Comparison of ENCODE assay signal across 9 cellular contexts in genomic region chr11:62879150-62879549, GRCh38. TPM values are rescaled to one million over a fixed set of nuclear protein-coding genes. Genes with fewer than 3 reads are reported as not detected.
DNase-seq lines count a peak whose midpoint lies in the region; ATAC-seq and TF ChIP-seq lines count a peak whose summit lies in the region.
"Had no signal": no experiment of that assay in that cellular context is flagged by ENCODE, and none has a peak within 500 bp of the region (broad histone marks: within the 10 kb centered on the region; RNA-seq: fewer than 3 reads in every experiment).

No MANE protein-coding gene starts in this region.

- no peak overlapping the region for H2AFZ ChIP-seq in mammary epithelial cell (ENCODE audit: low read depth, low read length)
- H2AFZ ChIP-seq in neural cell (ENCODE audit: low read depth, low read length), result no peak overlapping the region

- H3K79me2 ChIP-seq in mammary epithelial cell (ENCODE audit: insufficient read depth, low read length), result peaks cover 41% of the 10 kb centered on the region
- peaks cover 41% of the 10 kb centered on the region for H3K79me2 ChIP-seq in neural cell (replicated peaks; ENCODE audit: insufficient read depth, low read length)

- H3K9me3 ChIP-seq in mammary epithelial cell (replicated peaks; ENCODE audit: insufficient read depth, low read length) (no peaks in the 10 kb centered on the region), neural cell (ENCODE audit: low read length) (no peaks in the 10 kb centered on the region)

- H3K4me2 ChIP-seq in mammary epithelial cell (ENCODE audit: insufficient read depth, low read depth, low read length), result peak overlapping the region; percentile 85
- no peak overlapping the region for H3K4me2 ChIP-seq in neural cell (ENCODE audit: low read length)

- H3K9ac ChIP-seq in mammary epithelial cell (ENCODE audit: insufficient read depth, low read length), result peak overlapping the region; percentile 25
- no peak overlapping the region for H3K9ac ChIP-seq in neural cell (ENCODE audit: low read length)

- in situ Hi-C loops in mammary epithelial cell (cut with MboI; ENCODE audit: low sequenced_read_pairs in 2 of 2), result no loop called here

- H3K36me3 ChIP-seq in mammary epithelial cell (ENCODE audit: insufficient read depth, low read length) (peaks cover 22% of the 10 kb centered on the region), neural cell (ENCODE audit: insufficient read depth, low read length) (peaks cover 7% of the 10 kb centered on the region)

- H3K4me3 ChIP-seq in mammary epithelial cell (replicated peaks in 1 of 3; ENCODE audit: insufficient read depth in 1 of 3, low read depth in 2 of 3, low read length in 3 of 3) (peak overlapping the region in 1 of 3 experiments; percentile 96), neural cell (ENCODE audit: low read length) (no peak overlapping the region)

- CTCF ChIA-PET in mammary epithelial cell (lab: Charles Lee; ENCODE audit: low non-redundant PET), result no interaction called here

- H4K20me1 ChIP-seq in mammary epithelial cell (ENCODE audit: insufficient read depth, low read length), result no peaks in the 10 kb centered on the region
- H4K20me1 ChIP-seq in neural cell (ENCODE audit: insufficient read depth), result no peaks in the 10 kb centered on the region

- H3K9me3 Mint-ChIP-seq in stimulated activated naive CD8-positive, alpha-beta T cell treated with anti-CD3 and anti-CD28 coated beads, Interleukin-15, Interleukin-2, amounts not matched to agents 100 ng/mL and 50 ng/mL, for 24 hours, result no peaks in the 10 kb centered on the region

- intact Hi-C loops in mammary epithelial cell (cut with micrococcal nuclease), result no loop called here

- dilution Hi-C loops in mammary epithelial cell (cut with HindIII; ENCODE audit: low sequenced_read_pairs), result no loop called here

- H3K4me3 Mint-ChIP-seq in stimulated activated naive CD8-positive, alpha-beta T cell treated with anti-CD3 and anti-CD28 coated beads, Interleukin-15, Interleukin-2, amounts not matched to agents 100 ng/mL and 50 ng/mL, for 24 hours, result peak overlapping the region; percentile 100

- no peak for ATAC-seq in stimulated activated naive CD8-positive, alpha-beta T cell treated with anti-CD3 and anti-CD28 coated beads, Interleukin-15, Interleukin-2, amounts not matched to agents 100 U/mL and 50 U/mL, for 24 hours

- H3K27ac Mint-ChIP-seq in stimulated activated naive CD8-positive, alpha-beta T cell treated with anti-CD3 and anti-CD28 coated beads, Interleukin-15, Interleukin-2, amounts not matched to agents 100 ng/mL and 50 ng/mL, for 24 hours, result peak overlapping the region; percentile 31

- no peaks in the 10 kb centered on the region for H3F3A ChIP-seq in neural cell (ENCODE audit: insufficient read depth, low read length, poor library complexity, severe bottlenecking)

- no peak for TF ChIP-seq RAD21 in neural cell (conservative IDR thresholded peaks at IDR 0.05)

- no peaks in the 10 kb centered on the region for H3K27me3 ChIP-seq in mammary epithelial cell (ENCODE audit: insufficient read depth, low read length)
- H3K27me3 ChIP-seq in neural cell (ENCODE audit: insufficient read depth, low read depth, low read length), result no peaks in the 10 kb centered on the region

- H3K27ac ChIP-seq in mammary epithelial cell (ENCODE audit: insufficient read depth, low read depth, low read length) (peak overlapping the region; percentile 93), neural cell (ENCODE audit: low read length) (peak overlapping the region; percentile 99)

- H3K4me1 Mint-ChIP-seq in stimulated activated naive CD8-positive, alpha-beta T cell treated with anti-CD3 and anti-CD28 coated beads, Interleukin-15, Interleukin-2, amounts not matched to agents 100 ng/mL and 50 ng/mL, for 24 hours (ENCODE audit: low read depth), result peaks cover 42% of the 10 kb centered on the region

- TF ChIP-seq CTCF in mammary epithelial cell (conservative IDR thresholded peaks at IDR 0.05 in 1 of 2, IDR thresholded peaks at IDR 0.05 in 1 of 2; ENCODE audit: extremely low read depth in 1 of 2, insufficient read depth in 1 of 2, low read depth in 1 of 2, low read length in 2 of 2), result no peak
- no peak for TF ChIP-seq CTCF in neural cell (IDR thresholded peaks at IDR 0.05; ENCODE audit: poor library complexity, severe bottlenecking)

- no peak for DNase-seq in stimulated activated naive CD8-positive, alpha-beta T cell treated with anti-CD3 and anti-CD28 coated beads, Interleukin-15, Interleukin-2, amounts not matched to agents 100 U/mL and 50 U/mL, for 24 hours
- DNase-seq in mammary epithelial cell (no peak), GM03348 (ENCODE audit: low spot score) (no peak), A172 (ENCODE audit: low spot score) (no peak), RKO (ENCODE audit: low spot score) (no peak), SIG-M5 (lab: John Stamatoyannopoulos, UW) (no peak)

- peaks cover 61% of the 10 kb centered on the region for H3K36me3 Mint-ChIP-seq in stimulated activated naive CD8-positive, alpha-beta T cell treated with anti-CD3 and anti-CD28 coated beads, Interleukin-15, Interleukin-2, amounts not matched to agents 100 ng/mL and 50 ng/mL, for 24 hours (ENCODE audit: low read depth)

- no TSS peak for BruUV-seq in mammary epithelial cell (replicated peaks; lab: Mats Ljungman, UMichigan)

- no peak for TF ChIP-seq EP300 in neural cell (conservative IDR thresholded peaks at IDR 0.05; ENCODE audit: poor library complexity, severe bottlenecking)

- no peaks in the 10 kb centered on the region for H3K27me3 Mint-ChIP-seq in stimulated activated naive CD8-positive, alpha-beta T cell treated with anti-CD3 and anti-CD28 coated beads, Interleukin-15, Interleukin-2, amounts not matched to agents 100 ng/mL and 50 ng/mL, for 24 hours

- H3K4me1 ChIP-seq in mammary epithelial cell (ENCODE audit: insufficient read depth, low read length), result peaks cover 27% of the 10 kb centered on the region

- no peaks in the 10 kb centered on the region for H3K9me2 ChIP-seq in neural cell (ENCODE audit: insufficient read depth, low read length)

- 70% methylated on average over 4 of the region's 4 CpGs for WGBS in mammary epithelial cell (ENCODE audit: low coverage, missing lambda C conversion rate)

TF ChIP-seq in neural cell, 6 proteins besides CTCF, POLR2A, EP300 and RAD21:
- TF ChIP-seq EZH2 (IDR thresholded peaks at IDR 0.05; ENCODE audit: borderline replicate concordance, insufficient read depth, low read length, poor library complexity, severe bottlenecking) (no peak), REST (IDR thresholded peaks at IDR 0.05; ENCODE audit: borderline replicate concordance) (no peak), TAF1 (IDR thresholded peaks at IDR 0.05; ENCODE audit: low read depth) (no peak), SMC3 (conservative IDR thresholded peaks at IDR 0.05; ENCODE audit: poor library complexity) (no peak), MXI1 (conservative IDR thresholded peaks at IDR 0.05; ENCODE audit: poor library complexity, severe bottlenecking) (no peak), POLR2AphosphoS5 (IDR thresholded peaks at IDR 0.05) (no peak)

RNA-seq across cellular contexts. Expression of gene SLC3A2, which starts 1.5 kb away (rescaled TPM):
- total RNA-seq in mammary epithelial cell, result 1,000 to 10,000 TPM; 1,418 to 1,465 TPM
- polyA plus RNA-seq in mammary epithelial cell (1,009 TPM), neural cell (176 and 182 TPM in 2 replicates)
- polyA minus RNA-seq in mammary epithelial cell (581 TPM), neural cell (89.8 and 110 TPM in 2 replicates)
- total RNA-seq in A172 (2014; rRNA removed; shearing (Covaris generic)), result 198 and 207 TPM in 2 replicates

RNA-seq across cellular contexts. Expression of gene WDR74, which starts 39.8 kb away (rescaled TPM):
- 10 to 100 TPM; 36.7 to 66.5 TPM for total RNA-seq in mammary epithelial cell
- polyA plus RNA-seq in mammary epithelial cell, result 59.5 TPM
- polyA minus RNA-seq in mammary epithelial cell, result 53.5 TPM
- 50.4 and 71.7 TPM in 2 replicates for polyA plus RNA-seq in neural cell
- 24.5 and 28.2 TPM in 2 replicates for polyA minus RNA-seq in neural cell
- total RNA-seq in A172 (2014; rRNA removed; shearing (Covaris generic)), result 92.4 and 104 TPM in 2 replicates

RNA-seq across cellular contexts. Expression of gene CHRM1, which starts 42.0 kb away (rescaled TPM):
- total RNA-seq in mammary epithelial cell, result not detected
- polyA plus RNA-seq in mammary epithelial cell, result not detected
- polyA minus RNA-seq in mammary epithelial cell, result not detected
- not detected in 2 replicates for polyA plus RNA-seq in neural cell
- polyA minus RNA-seq in neural cell, result not detected in 2 replicates
- 0.02 TPM in 1 of 2 replicates, not detected in the other for total RNA-seq in A172 (2014; rRNA removed; shearing (Covaris generic))
- total RNA-seq: fibroblast of villous mesenchyme had no signal

RNA-seq across cellular contexts. Expression of gene TEX54, which starts 46.5 kb away (rescaled TPM):
- total RNA-seq in mammary epithelial cell, result not detected
- polyA plus RNA-seq in mammary epithelial cell (not detected), neural cell (not detected in 2 replicates)
- polyA minus RNA-seq in mammary epithelial cell (not detected), neural cell (not detected in 2 replicates)
- total RNA-seq in A172 (2014; rRNA removed; shearing (Covaris generic)), result not detected in 2 replicates
- total RNA-seq: fibroblast of villous mesenchyme had no signal

RNA-seq across cellular contexts. Expression of gene STX5, which starts 47.3 kb away (rescaled TPM):
- total RNA-seq in mammary epithelial cell, result 10 to 100 TPM; 26.7 to 44.1 TPM
- 35.1 TPM for polyA plus RNA-seq in mammary epithelial cell
- 34.8 TPM for polyA minus RNA-seq in mammary epithelial cell
- 28.5 and 30.5 TPM in 2 replicates for polyA plus RNA-seq in neural cell
- 41.0 and 42.1 TPM in 2 replicates for polyA minus RNA-seq in neural cell
- total RNA-seq in A172 (2014; rRNA removed; shearing (Covaris generic)), result 28.0 and 33.8 TPM in 2 replicates
